8 cellular contexts compared by ENCODE assay signal in genomic region chr3:100737334-100737733, GRCh38. TPM values are rescaled to one million over a fixed set of nuclear protein-coding genes. Genes with fewer than 3 reads are reported as not detected.
A peak's percentile ranks its signal among the peaks of the same experiment; 100 is the strongest.
DNase-seq lines count a peak whose midpoint lies in the region; ATAC-seq, FAIRE-seq and TF ChIP-seq lines count a peak whose summit lies in the region.

No MANE protein-coding gene starts in this region.

- H4K20me1 ChIP-seq in osteoblast (ENCODE audit: insufficient read depth, low read length), result peaks cover 17% of the 10 kb centered on the region

- ATAC-seq in HG03469 (IDR thresholded peaks at IDR 0.05; ENCODE audit: unreplicated experiment), result no peak
- ATAC-seq in HG02798 (IDR thresholded peaks at IDR 0.05; ENCODE audit: poor library complexity, unreplicated experiment), result no peak
- no peak for ATAC-seq in T-cell (replicated peaks in 1 of 4)

- peak; percentile 15 for FAIRE-seq in G401.6 (lab: Jason Lieb, UNC)

- H3K79me2 ChIP-seq in osteoblast (ENCODE audit: insufficient read depth, low read length), result peaks cover 67% of the 10 kb centered on the region

- TF ChIP-seq CTCF in osteoblast (IDR thresholded peaks at IDR 0.05; ENCODE audit: extremely low read depth, low read depth, low read length), result peak; percentile 37

- H3K36me3 ChIP-seq in osteoblast (ENCODE audit: insufficient read depth, low read length), result peaks cover 73% of the 10 kb centered on the region

- H3K9me3 ChIP-seq in osteoblast (ENCODE audit: low read depth, low read length), result no peaks in the 10 kb centered on the region

- H2AFZ ChIP-seq in osteoblast (ENCODE audit: low read length), result no peak overlapping the region

- H3K27me3 ChIP-seq in osteoblast (ENCODE audit: insufficient read depth, low read length), result no peaks in the 10 kb centered on the region

- DNase-seq in Kasumi-1 (lab: John Stamatoyannopoulos, UW) (peak; percentile 7 to 27), dermis blood vessel endothelial cell (peak; percentile 61), osteoblast (ENCODE audit: insufficient read length, low spot score, missing footprints) (no peak), NCI-H2227 (lab: John Stamatoyannopoulos, UW; ENCODE audit: unreplicated experiment) (no peak), T-cell (no peak)

- H3K9me3 Mint-ChIP-seq in T-cell, result no peaks in the 10 kb centered on the region

- no peak overlapping the region for H3K27ac ChIP-seq in osteoblast (ENCODE audit: low read depth, low read length)

- H3K4me3 ChIP-seq in osteoblast (ENCODE audit: insufficient read depth, low read length), result no peak overlapping the region

- H3K4me1 Mint-ChIP-seq in T-cell, result peaks cover 10 to 12% (median 12%) of the 10 kb centered on the region in 3 donors

- H3K27me3 Mint-ChIP-seq in T-cell, result no peaks in the 10 kb centered on the region

- H3K4me2 ChIP-seq in osteoblast (ENCODE audit: insufficient read depth, low read length), result no peak overlapping the region

- H3K4me1 ChIP-seq in osteoblast (ENCODE audit: insufficient read depth, low read length), result no peaks in the 10 kb centered on the region

- H3K4me3 Mint-ChIP-seq in T-cell, result no peak overlapping the region

- POLR2A ChIA-PET in T-cell (lab: Charles Lee), result no interaction called here

- H3K36me3 Mint-ChIP-seq in T-cell, result peaks cover 51% of the 10 kb centered on the region

- CTCF ChIA-PET in T-cell (lab: Charles Lee), result no interaction called here

- H3K27ac Mint-ChIP-seq in T-cell, result no peak overlapping the region

RNA-seq across cellular contexts. Expression of gene TFG, which starts 28.0 kb away (rescaled TPM):
- 77.5 and 79.3 TPM in 2 replicates for total RNA-seq in dermis blood vessel endothelial cell
- 81.4 and 89.0 TPM in 2 replicates for total RNA-seq in osteoblast
- total RNA-seq in T-cell, result 10 to 100 TPM; 37.8 to 49.4 (median 44.1) TPM

Comparison
In these comparisons a context has a peak if more than half of its experiments do, and no peak if none do; other contexts are left out.
1. DNase-seq: peak in Kasumi-1 (2 of 2) and dermis blood vessel endothelial cell (single experiment); none in osteoblast (single experiment), NCI-H2227 (single experiment) and T-cell (0 of 34).